In the genomic region with DNA sequence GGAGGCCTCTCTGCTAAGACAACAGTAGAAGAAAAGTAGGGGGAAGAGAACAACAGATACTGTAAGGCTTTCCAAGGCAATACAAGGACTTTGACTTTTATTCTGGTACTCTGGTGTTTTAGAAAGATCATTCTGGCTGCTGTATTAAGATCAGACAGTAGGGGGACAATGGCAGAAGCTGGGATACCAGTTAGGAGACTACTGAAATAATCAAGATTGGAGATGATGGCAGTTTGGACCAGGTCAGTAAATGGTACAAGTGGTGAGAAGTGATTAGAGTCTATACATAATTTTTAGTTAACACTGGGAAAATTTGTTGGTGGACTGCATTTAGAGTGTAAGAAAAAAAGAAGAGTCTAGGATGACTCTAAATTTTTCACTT, we compare ENCODE assay signal across 8 cellular contexts.
DNase-seq lines count a peak whose midpoint lies in the region; ATAC-seq and TF ChIP-seq lines count a peak whose summit lies in the region.

No MANE protein-coding gene starts in this region.

- H3K27ac Mint-ChIP-seq in CD14-positive monocyte (peak overlapping the region in 2 of 7 donors; percentile 16 to 21), endodermal cell (no peak overlapping the region)

- H3K27ac ChIP-seq in endodermal cell (ENCODE audit: low read depth, low read length): no peak overlapping the region

- H3K4me1 Mint-ChIP-seq in CD14-positive monocyte: no peaks in the 10 kb centered on the region
- H3K4me1 Mint-ChIP-seq in endodermal cell: peaks cover 2% of the 10 kb centered on the region

- H3K9me3 Mint-ChIP-seq in CD14-positive monocyte (peaks cover 0 to 3% (median 0%) of the 10 kb centered on the region in 7 donors), endodermal cell (no peaks in the 10 kb centered on the region)

- intact Hi-C loops in CD14-positive monocyte (cut with micrococcal nuclease): loop anchor here in 1 of 2 donors (10.0 kb wide), 1 partner anchor 213 kb away; no protein-coding TSS in a partner anchor
- intact Hi-C loops in sciatic nerve (cut with DNase I): no loop called here

- no peak overlapping the region for H3K4me3 Mint-ChIP-seq in CD14-positive monocyte
- no peak overlapping the region for H3K4me3 Mint-ChIP-seq in endodermal cell

- peaks cover 50% of the 10 kb centered on the region for H3K36me3 ChIP-seq in endodermal cell (ENCODE audit: control insufficient read depth, insufficient read depth, low read length)

- H3K9ac ChIP-seq in endodermal cell (ENCODE audit: extremely low read depth, low read length, poor library complexity, severe bottlenecking): no peak overlapping the region

- peak; percentile 72 for TF ChIP-seq CTCF in CD14-positive monocyte (IDR thresholded peaks at IDR 0.05)
- peak; percentile 20 for TF ChIP-seq CTCF in GM20000 (IDR thresholded peaks at IDR 0.05; ENCODE audit: extremely low read depth, missing control alignments)
- peak; percentile 77 for TF ChIP-seq CTCF in endodermal cell (conservative IDR thresholded peaks at IDR 0.05)

- ATAC-seq in sciatic nerve: no peak

- peaks cover 70 to 89% of the 10 kb centered on the region in 2 donors for H3K36me3 Mint-ChIP-seq in CD14-positive monocyte
- H3K36me3 Mint-ChIP-seq in endodermal cell (ENCODE audit: low read depth): peaks cover 34% of the 10 kb centered on the region

- H3K9me3 ChIP-seq in endodermal cell (ENCODE audit: control insufficient read depth, low read length): no peaks in the 10 kb centered on the region

- H3K27me3 ChIP-seq in endodermal cell (ENCODE audit: control insufficient read depth, insufficient read depth, low read length, poor library complexity, severe bottlenecking): no peaks in the 10 kb centered on the region

- no peaks in the 10 kb centered on the region for H3K4me1 ChIP-seq in endodermal cell (ENCODE audit: control insufficient read depth, insufficient read depth, low read length)

- H3K27me3 Mint-ChIP-seq in CD14-positive monocyte (ENCODE audit: low read depth in 3 of 3): no peaks in the 10 kb centered on the region
- no peaks in the 10 kb centered on the region for H3K27me3 Mint-ChIP-seq in endodermal cell (ENCODE audit: insufficient read depth)

- H3K4me3 ChIP-seq in endodermal cell (ENCODE audit: low read length): no peak overlapping the region

- DNase-seq in CD14-positive monocyte (ENCODE audit: low spot score) (no peak), GM20000 (ENCODE audit: low spot score) (peak; percentile 6), NCI-H82 (lab: John Stamatoyannopoulos, UW) (peak; percentile 77), endodermal cell (no peak), renal cortical epithelial cell (ENCODE audit: low read depth) (peak; percentile 18), inferior parietal cortex (ENCODE audit: extremely low spot score) (no peak), sciatic nerve (ENCODE audit: low spot score) (no peak), NCI-H2029 treated with DMSO at 0.1 percent for 48 hours (lab: John Stamatoyannopoulos, UW) (no peak)

Comparison
In these comparisons a context has a peak if more than half of its experiments do, and no peak if none do; other contexts are left out.
1. DNase-seq: peak in GM20000 (single experiment), NCI-H82 (single experiment) and renal cortical epithelial cell (single experiment); none in CD14-positive monocyte (single experiment), endodermal cell (single experiment), inferior parietal cortex (single experiment), sciatic nerve (single experiment) and NCI-H2029 treated with DMSO at 0.1 percent for 48 hours (single experiment).
2. CTCF ChIP-seq: peak in every context shown above with its lines; median percentile 77 in endodermal cell; 72 in CD14-positive monocyte; 20 in GM20000.